ENCODE assay signal across 26 cellular contexts in the genomic region with DNA sequence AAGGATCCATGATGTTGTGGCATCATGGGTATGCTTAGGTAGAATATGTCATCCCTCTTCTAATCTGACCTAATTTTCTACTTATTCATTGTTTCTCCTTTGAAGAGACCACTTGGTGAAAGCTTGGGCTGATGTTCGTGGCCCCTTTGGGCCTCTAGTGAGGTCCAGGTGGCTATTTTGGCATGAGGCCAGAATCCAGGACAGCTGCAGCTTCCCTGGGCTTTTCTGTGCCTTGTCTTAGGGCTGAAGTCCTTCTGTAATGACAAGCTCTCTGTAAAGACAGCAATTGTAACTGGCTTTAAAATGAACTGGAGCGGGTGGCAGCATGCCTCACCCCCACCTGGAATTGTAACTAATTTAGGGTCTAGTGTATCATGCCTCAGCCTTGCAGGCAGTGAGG. TPM values are rescaled to one million over a fixed set of nuclear protein-coding genes. Genes with fewer than 3 reads are reported as not detected.
DNase-seq lines count a peak whose midpoint lies in the region; ATAC-seq and TF ChIP-seq lines count a peak whose summit lies in the region.
"Had no signal": no experiment of that assay in that cellular context is flagged by ENCODE, and none has a peak within 500 bp of the region (broad histone marks: within the 10 kb centered on the region; RNA-seq: fewer than 3 reads in every experiment).

No MANE protein-coding gene starts in this region.

- H3K36me3 ChIP-seq in SJCRH30 (no peaks in the 10 kb centered on the region), neuronal stem cell (replicated peaks in 1 of 2; ENCODE audit: control insufficient read depth in 2 of 2, insufficient read depth in 2 of 2, low read length in 2 of 2) (no peaks in the 10 kb centered on the region), tibial artery (no peaks in the 10 kb centered on the region)
- H3K36me3 ChIP-seq: BE2C; BLaER1 treated with 17β-estradiol and CSF1 and Interleukin-3, amounts not matched to agents 10 nM and 100 nM; HAP-1 had no signal

- no peak overlapping the region for H3K27ac ChIP-seq in SJCRH30
- H3K27ac ChIP-seq in neuronal stem cell (replicated peaks; ENCODE audit: low read length) = no peak overlapping the region
- H3K27ac ChIP-seq in tibial artery = no peak overlapping the region
- H3K27ac ChIP-seq: A549; BLaER1 treated with 17β-estradiol and CSF1 and Interleukin-3, amounts not matched to agents 10 nM and 100 nM had no signal

- no peak overlapping the region for H2AK5ac ChIP-seq in neuronal stem cell (ENCODE audit: low read depth, low read length)

- H2AFZ ChIP-seq in neuronal stem cell (ENCODE audit: low read length) = no peak overlapping the region
- H2AFZ ChIP-seq: GM23338 had no signal

- H3K23ac ChIP-seq in neuronal stem cell (ENCODE audit: low read depth, low read length, poor library complexity) = no peak overlapping the region

- DNase-seq in NCI-H1105 treated with DMSO at 0.1 percent for 48 hours (lab: John Stamatoyannopoulos, UW) (peak; percentile 0), NCI-H1105 (lab: John Stamatoyannopoulos, UW) (no peak), NCI-H748 (lab: John Stamatoyannopoulos, UW; ENCODE audit: unreplicated experiment) (peak; percentile 54), NCI-H748 treated with DMSO at 0.1 percent for 48 hours (lab: John Stamatoyannopoulos, UW) (no peak), SJCRH30 (peak; percentile 34 to 55), neuronal stem cell (ENCODE audit: low spot score) (no peak), tibial artery (no peak)
- DNase-seq: 8988T; ACHN; AML-193; BE2C; Calu3; CD4-positive, alpha-beta T cell; CD8-positive, alpha-beta memory T cell; COR-L47; DMS79; EL; GDM1; HFFc6 had no signal

- peak overlapping the region; percentile 42 for H3K18ac ChIP-seq in neuronal stem cell (ENCODE audit: low read length)

- H3K4me1 ChIP-seq in SJCRH30 (no peaks in the 10 kb centered on the region), neuronal stem cell (ENCODE audit: control insufficient read depth in 2 of 2, insufficient read depth in 1 of 2, low read depth in 1 of 2, low read length in 2 of 2) (no peaks in the 10 kb centered on the region), tibial artery (no peaks in the 10 kb centered on the region)
- H3K4me1 ChIP-seq: A549; BE2C; BLaER1 treated with 17β-estradiol and CSF1 and Interleukin-3, amounts not matched to agents 10 nM and 100 nM; HAP-1 had no signal

- no CpG with 5 or more reads among the region's 2 CpGs for WGBS in neuronal stem cell (ENCODE audit: extremely low coverage in 2 of 2, insufficient read length in 2 of 2, insufficient replicate concordance in 1 of 2), 2 donors

- H3K4me3 ChIP-seq in SJCRH30 (no peak overlapping the region), neuronal stem cell (ENCODE audit: low read length in 2 of 2) (no peak overlapping the region), tibial artery (no peak overlapping the region)
- H3K4me3 ChIP-seq: A549; BLaER1 treated with 17β-estradiol and CSF1 and Interleukin-3, amounts not matched to agents 10 nM and 100 nM; GM12878; GM23338; HAP-1 had no signal

- no peak overlapping the region for H2BK15ac ChIP-seq in neuronal stem cell (ENCODE audit: low read length)

- no peaks in the 10 kb centered on the region for H3K79me1 ChIP-seq in neuronal stem cell (ENCODE audit: low read depth, low read length)

- H3K9me3 ChIP-seq in SJCRH30 (replicated peaks) (no peaks in the 10 kb centered on the region), neuronal stem cell (replicated peaks in 1 of 2; ENCODE audit: control insufficient read depth in 2 of 2, insufficient read depth in 1 of 2, low read depth in 1 of 2, low read length in 2 of 2) (peaks cover 0 to 2% of the 10 kb centered on the region in 2 donors), tibial artery (peaks cover 0 to 12% (median 4%) of the 10 kb centered on the region in 3 donors)
- H3K9me3 ChIP-seq: A549, BE2C, HAP-1 had no signal

- no peak overlapping the region for H2BK12ac ChIP-seq in neuronal stem cell (ENCODE audit: low read length)

- no peak overlapping the region for H2BK120ac ChIP-seq in neuronal stem cell (ENCODE audit: low read depth, low read length)

- H4K91ac ChIP-seq in neuronal stem cell (ENCODE audit: low read depth, low read length, poor library complexity) = no peak overlapping the region

- no peak overlapping the region for H3K14ac ChIP-seq in neuronal stem cell (ENCODE audit: low read length)

- H4K8ac ChIP-seq in neuronal stem cell (ENCODE audit: low read depth, low read length) = no peak overlapping the region

- no peak overlapping the region for H2BK5ac ChIP-seq in neuronal stem cell (ENCODE audit: low read length)

- H3K4ac ChIP-seq in neuronal stem cell (ENCODE audit: low read length) = no peak overlapping the region

- H3K9ac ChIP-seq in neuronal stem cell (ENCODE audit: low read depth, low read length, poor library complexity) = no peak overlapping the region
- H3K9ac ChIP-seq: BLaER1 treated with 17β-estradiol and CSF1 and Interleukin-3, amounts not matched to agents 10 nM and 100 nM had no signal

- no peak for TF ChIP-seq CTCF in tibial artery (IDR thresholded peaks at IDR 0.05)

- no peak for ATAC-seq in HG03039 (IDR thresholded peaks at IDR 0.05; ENCODE audit: unreplicated experiment)
- ATAC-seq: A549, GM12878, GM23338 had no signal

- no peaks in the 10 kb centered on the region for H3K27me3 ChIP-seq in SJCRH30
- no peaks in the 10 kb centered on the region for H3K27me3 ChIP-seq in neuronal stem cell (ENCODE audit: control insufficient read depth in 3 of 3, insufficient read depth in 3 of 3, low read depth in 1 of 3, low read length in 3 of 3)
- H3K27me3 ChIP-seq in tibial artery = no peaks in the 10 kb centered on the region
- H3K27me3 ChIP-seq: BE2C; BLaER1 treated with 17β-estradiol and CSF1 and Interleukin-3, amounts not matched to agents 10 nM and 100 nM had no signal

- intact Hi-C loops in tibial artery (cut with DNase I; ENCODE audit: low total_unique reads) = no loop called here

- H3K4me2 ChIP-seq in neuronal stem cell (ENCODE audit: insufficient read depth, low read length, poor library complexity, severe bottlenecking) = no peak overlapping the region
- H3K4me2 ChIP-seq: A549; BLaER1 treated with 17β-estradiol and CSF1 and Interleukin-3, amounts not matched to agents 10 nM and 100 nM; GM23338 had no signal

RNA-seq across cellular contexts. Expression of gene MC2R, which starts 15.6 kb away (rescaled TPM):
- not detected in 2 replicates for total RNA-seq in SJCRH30 (2014; rRNA removed; shearing (Covaris generic))
- polyA plus RNA-seq in neuronal stem cell (2013, experiment 1 of 2) = not detected
- polyA plus RNA-seq in neuronal stem cell (2013, experiment 2 of 2) = not detected
- total RNA-seq: Calu3; CD4-positive, alpha-beta T cell; CD8-positive, alpha-beta memory T cell; GM23338; HFFc6 had no signal
- polyA plus RNA-seq: A549; CD14-positive monocyte; CD8-positive, alpha-beta memory T cell; GM12878; GM23338 had no signal

Comparison
In these comparisons a context has a peak if more than half of its experiments do, and no peak if none do; other contexts are left out.
1. DNase-seq: peak in NCI-H1105 treated with DMSO at 0.1 percent for 48 hours (single experiment), NCI-H748 (single experiment) and SJCRH30 (2 of 2); none in NCI-H1105 (single experiment), NCI-H748 treated with DMSO at 0.1 percent for 48 hours (single experiment), neuronal stem cell (single experiment) and tibial artery (0 of 2).